32 cellular contexts compared by ENCODE assay signal in the genomic region with DNA sequence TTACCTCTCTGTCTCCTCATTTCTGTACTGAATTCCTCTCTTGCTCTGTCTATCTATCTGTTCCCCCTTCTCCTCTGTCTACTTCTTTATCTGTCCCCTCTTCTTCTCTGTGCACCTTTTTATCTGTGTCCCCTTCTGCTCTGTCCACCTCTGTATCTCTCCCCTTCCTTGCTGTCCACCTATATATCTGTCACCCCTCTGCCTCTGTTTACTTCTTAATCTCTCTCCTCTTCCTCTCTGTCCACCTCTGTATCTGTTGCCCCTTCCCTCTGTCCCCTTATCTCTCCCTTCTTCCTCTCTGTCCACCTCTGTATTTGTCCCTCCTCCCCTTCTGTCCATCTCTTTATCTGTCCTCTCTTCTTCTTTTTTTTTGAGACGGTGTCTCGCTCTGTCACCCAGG. TPM values are rescaled to one million over a fixed set of nuclear protein-coding genes. Genes with fewer than 3 reads are reported as not detected.
"Had no signal": no experiment of that assay in that cellular context is flagged by ENCODE, and none has a peak within 500 bp of the region (broad histone marks: within the 10 kb centered on the region; RNA-seq: fewer than 3 reads in every experiment).

No MANE protein-coding gene starts in this region.

- H3K4me1 Mint-ChIP-seq: nephron; neural progenitor cell; stimulated activated memory B cell treated with anti-CD40 and anti-IgM and Interleukin-4, amounts not matched to agents 10 μg/mL and 1 μg/mL and 100 μg/mL, for 72 hours had no signal

- H3K4me1 ChIP-seq: gastrocnemius medialis, left lung, neural progenitor cell, parathyroid adenoma, testis, tibial artery had no signal

- DNase-seq: cortex of kidney; dorsolateral prefrontal cortex; effector CD4-positive, alpha-beta T cell; foreskin fibroblast; gastrocnemius medialis; head of caudate nucleus; left cardiac atrium; left lung; mesendoderm; midbrain; naive thymus-derived CD4-positive, alpha-beta T cell; stimulated activated CD4-positive, alpha-beta T cell treated with anti-CD3 and anti-CD28 coated beads, Interleukin-12 subunit alpha, Interleukin-12 subunit beta, amount 100 ng/mL, for 4 hours; stimulated activated CD4-positive, alpha-beta T cell treated with anti-CD3 and anti-CD28 coated beads, Interleukin-1b, Interleukin-23, amount 100 ng/mL, for 48 hours; stimulated activated CD4-positive, alpha-beta T cell treated with anti-CD3 and anti-CD28 coated beads, Interleukin-4, amount 100 ng/mL, for 24 hours; stimulated activated naive CD8-positive, alpha-beta T cell treated with anti-CD3 and anti-CD28 coated beads, Interleukin-15, Interleukin-2, amounts not matched to agents 100 U/mL and 50 U/mL, for 24 hours; substantia nigra; testis; tibial artery had no signal

- ATAC-seq: gastrocnemius medialis; left cardiac atrium; left lung; naive thymus-derived CD4-positive, alpha-beta T cell; sciatic nerve; stimulated activated memory B cell treated with anti-CD40 and anti-IgM and Interleukin-4, amounts not matched to agents 10 μg/mL and 1 μg/mL and 100 μg/mL, for 72 hours; stimulated activated naive CD8-positive, alpha-beta T cell treated with anti-CD3 and anti-CD28 coated beads, Interleukin-15, Interleukin-2, amounts not matched to agents 100 U/mL and 50 U/mL, for 24 hours had no signal

- H3K36me3 ChIP-seq: neural progenitor cell had no signal

- H3K36me3 Mint-ChIP-seq: type B pancreatic cell had no signal

- H3K9me3 Mint-ChIP-seq: nephron; stimulated activated memory B cell treated with anti-CD40 and anti-IgM and Interleukin-4, amounts not matched to agents 10 μg/mL and 1 μg/mL and 100 μg/mL, for 72 hours; type B pancreatic cell had no signal

- H3K4me3 Mint-ChIP-seq: naive thymus-derived CD4-positive, alpha-beta T cell; nephron; neural progenitor cell; stimulated activated memory B cell treated with anti-CD40 and anti-IgM and Interleukin-4, amounts not matched to agents 10 μg/mL and 1 μg/mL and 100 μg/mL, for 72 hours; type B pancreatic cell had no signal

- H3K9me3 ChIP-seq: gastrocnemius medialis, left lung, testis, tibial artery had no signal

- H3K27ac ChIP-seq: dorsolateral prefrontal cortex, gastrocnemius medialis, hepatocyte, left lung, neural progenitor cell, parathyroid adenoma, testis, tibial artery had no signal

- H3K27me3 Mint-ChIP-seq: naive thymus-derived CD4-positive, alpha-beta T cell; progenitor cell of endocrine pancreas; stimulated activated memory B cell treated with anti-CD40 and anti-IgM and Interleukin-4, amounts not matched to agents 10 μg/mL and 1 μg/mL and 100 μg/mL, for 72 hours; type B pancreatic cell had no signal

- H3K4me3 ChIP-seq: dorsolateral prefrontal cortex, gastrocnemius medialis, hepatocyte, left lung, neural progenitor cell, smooth muscle cell, testis, tibial artery had no signal

- H3K27ac Mint-ChIP-seq: nephron, neural progenitor cell, progenitor cell of endocrine pancreas, type B pancreatic cell had no signal

- H3K27me3 ChIP-seq: gastrocnemius medialis, hepatocyte, left lung, neural progenitor cell, testis, tibial artery had no signal

RNA-seq across cellular contexts. Expression of a gene that starts 11.1 kb away (rescaled TPM):
- total RNA-seq: gastrocnemius medialis, kidney epithelial cell, osteoblast, smooth muscle cell had no signal

RNA-seq across cellular contexts. Expression of a gene that starts 20.3 kb away (rescaled TPM):
- total RNA-seq: gastrocnemius medialis, glomerular endothelial cell, left cardiac atrium, lung microvascular endothelial cell, osteoblast, smooth muscle cell, urinary bladder had no signal
- polyA plus RNA-seq: hepatocyte, smooth muscle cell had no signal

RNA-seq across cellular contexts. Expression of a gene that starts 44.2 kb away (rescaled TPM):
- total RNA-seq: smooth muscle cell had no signal
- polyA plus RNA-seq: smooth muscle cell had no signal
